Comparison of ENCODE assay signal across 11 cellular contexts in genomic region chr6:27836080-27836782, GRCh38.
DNase-seq lines count a peak whose midpoint lies in the region; ATAC-seq, FAIRE-seq and TF ChIP-seq lines count a peak whose summit lies in the region.
"Had no signal": no experiment of that assay in that cellular context is flagged by ENCODE, and none has a peak within 500 bp of the region (broad histone marks: within the 10 kb centered on the region; RNA-seq: fewer than 3 reads in every experiment).

No MANE protein-coding gene starts in this region.

- in situ Hi-C loops in HepG2 (cut with HindIII; ENCODE audit: extremely low pct_ligation_motif_present, low pct_unique_long_range_greater_than_20kb), result loop anchor here (5.0 to 10.0 kb wide), 2 partner anchors 56 to 1631 kb away; a partner anchor contains a TSS

- H3K27me3 Mint-ChIP-seq in type B pancreatic cell, result no peaks in the 10 kb centered on the region

- TF ChIP-seq CTCF in cardiac muscle cell (IDR thresholded peaks at IDR 0.05; ENCODE audit: low read depth, low read length), result no peak
- no peak for TF ChIP-seq CTCF in HepG2 (CRISPR knock-in tag; IDR thresholded peaks at IDR 0.05)
- no peak for TF ChIP-seq CTCF in upper lobe of right lung (IDR thresholded peaks at IDR 0.05)
- no peak for TF ChIP-seq CTCF in type B pancreatic cell (conservative IDR thresholded peaks at IDR 0.05)

- H3K4me1 Mint-ChIP-seq in type B pancreatic cell (ENCODE audit: unreplicated experiment), result peaks cover 15% of the 10 kb centered on the region

- H2AFZ ChIP-seq in HepG2 (ENCODE audit: low read length), result no peak overlapping the region

- no peaks in the 10 kb centered on the region for H3K36me3 ChIP-seq in cardiac muscle cell
- H3K36me3 ChIP-seq in adipocyte (ENCODE audit: control insufficient read depth, insufficient read depth, low read length, severe bottlenecking), result peaks cover 6% of the 10 kb centered on the region
- no peaks in the 10 kb centered on the region for H3K36me3 ChIP-seq in HepG2 (replicated peaks in 1 of 2; ENCODE audit: control insufficient read depth in 1 of 2, insufficient read depth in 2 of 2, low read length in 2 of 2)
- peaks cover 4% of the 10 kb centered on the region for H3K36me3 ChIP-seq in upper lobe of right lung

- no TSS peak for BruUV-seq in HepG2 (replicated peaks; lab: Mats Ljungman, UMichigan)

- peak overlapping the region; percentile 90 for H3K9ac ChIP-seq in adipocyte (ENCODE audit: low read length)
- H3K9ac ChIP-seq in HepG2 (ENCODE audit: insufficient read depth, low read depth, low read length), result peak overlapping the region; percentile 93

- H3K4me1 ChIP-seq in cardiac muscle cell (ENCODE audit: low read depth) (peaks cover 21% of the 10 kb centered on the region), adipocyte (ENCODE audit: control insufficient read depth, insufficient read depth, low read length) (peaks cover 15% of the 10 kb centered on the region), HepG2 (ENCODE audit: insufficient read depth, low read length) (peaks cover 38% of the 10 kb centered on the region), upper lobe of right lung (peaks cover 27% of the 10 kb centered on the region)

- TF ChIP-seq EP300 in HepG2 (IDR thresholded peaks at IDR 0.05; ENCODE audit: low read depth in 2 of 2, low read length in 2 of 2), result no peak
- TF ChIP-seq EP300 in HepG2 (CRISPR knock-in tag; IDR thresholded peaks at IDR 0.05; ENCODE audit: borderline replicate concordance), result no peak

- intact Hi-C loops in left ventricle myocardium superior (cut with micrococcal nuclease) (no loop called here), HepG2 (cut with micrococcal nuclease; ENCODE audit: unreplicated experiment) (loop anchor here (5.0 to 10.0 kb wide), 2 partner anchors 1641 to 1714 kb away; a partner anchor contains a TSS), upper lobe of right lung (cut with DNase I) (no loop called here)

- FAIRE-seq in HepG2 (lab: Jason Lieb, UNC), result no peak

- peak overlapping the region; percentile 100 for H3K4me2 ChIP-seq in HepG2 (ENCODE audit: low read depth, low read length)

- H3K4me3 Mint-ChIP-seq in type B pancreatic cell, result no peak overlapping the region
- H3K4me3 Mint-ChIP-seq: activated CD4-positive, alpha-beta memory T cell treated with anti-CD3 and anti-CD28 coated beads for 36 hours; immature natural killer cell; stimulated activated effector memory CD8-positive, alpha-beta T cell treated with anti-CD3 and anti-CD28 coated beads, Interleukin-12 subunit alpha, Interleukin-12 subunit beta, amount 100 ng/mL, for 72 hours had no signal

- no peak for TF ChIP-seq POLR2A in HepG2 (IDR thresholded peaks at IDR 0.05; ENCODE audit: insufficient read depth in 1 of 2, low read depth in 2 of 2, low read length in 2 of 2)

- H3K27ac Mint-ChIP-seq in type B pancreatic cell, result no peak overlapping the region
- H3K27ac Mint-ChIP-seq: activated CD4-positive, alpha-beta memory T cell treated with anti-CD3 and anti-CD28 coated beads for 36 hours had no signal

- peak overlapping the region; percentile 38 for H3K4me3 ChIP-seq in cardiac muscle cell
- H3K4me3 ChIP-seq in adipocyte (ENCODE audit: low read length), result peak overlapping the region; percentile 86
- peak overlapping the region; percentile 78 to 83 (median 79) for H3K4me3 ChIP-seq in HepG2 (replicated peaks in 1 of 3; ENCODE audit: insufficient read depth in 1 of 3, low read depth in 2 of 3, low read length in 3 of 3)
- peak overlapping the region; percentile 77 for H3K4me3 ChIP-seq in upper lobe of right lung

- peak overlapping the region; percentile 97 for H3K27ac ChIP-seq in cardiac muscle cell
- peak overlapping the region; percentile 92 for H3K27ac ChIP-seq in HepG2 (ENCODE audit: extremely low read length, insufficient read depth, low read length)
- peak overlapping the region; percentile 99 for H3K27ac ChIP-seq in upper lobe of right lung

- H3K36me3 Mint-ChIP-seq in type B pancreatic cell, result peaks cover 8% of the 10 kb centered on the region

- CTCF ChIA-PET in HepG2 (lab: Yijun Ruan, JAX; ENCODE audit: low intra/inter-chr PET ratio, low total read pairs), result no interaction called here

- DNase-seq in cardiac muscle cell (ENCODE audit: low read depth in 1 of 2, low spot score in 1 of 2), result no peak
- no peak for DNase-seq in left ventricle myocardium superior
- peak; percentile 15 for DNase-seq in adipocyte (ENCODE audit: low read depth)
- DNase-seq in HepG2 (ENCODE audit: low spot score), result no peak
- DNase-seq in upper lobe of right lung, result no peak
- no peak for DNase-seq in NOMO-1 (lab: John Stamatoyannopoulos, UW; ENCODE audit: unreplicated experiment in 2 of 2)
- DNase-seq in type B pancreatic cell (ENCODE audit: extremely low spot score, unreplicated experiment), result no peak
- no peak for DNase-seq in epidermal melanocyte (ENCODE audit: insufficient read length, low spot score)

- H3K79me2 ChIP-seq in HepG2 (ENCODE audit: insufficient read depth, low read length), result peaks cover 30% of the 10 kb centered on the region

- H3K9me3 ChIP-seq in cardiac muscle cell (ENCODE audit: low read depth), result no peaks in the 10 kb centered on the region
- no peaks in the 10 kb centered on the region for H3K9me3 ChIP-seq in adipocyte (ENCODE audit: control insufficient read depth, low read length)
- H3K9me3 ChIP-seq in HepG2 (ENCODE audit: low read length), result no peaks in the 10 kb centered on the region
- H3K9me3 ChIP-seq in upper lobe of right lung, result no peaks in the 10 kb centered on the region

- TF ChIP-seq RAD21 in HepG2 (CRISPR knock-in tag; IDR thresholded peaks at IDR 0.05), result no peak

- WGBS in HepG2 (ENCODE audit: low lambda C conversion rate), result 14% methylated on average over 3 of the region's 3 CpGs

- H4K20me1 ChIP-seq in HepG2 (ENCODE audit: insufficient read depth, low read length), result no peaks in the 10 kb centered on the region

- H3K9me3 Mint-ChIP-seq in type B pancreatic cell, result no peaks in the 10 kb centered on the region
- H3K9me3 Mint-ChIP-seq: activated CD4-positive, alpha-beta memory T cell treated with anti-CD3 and anti-CD28 coated beads for 36 hours; immature natural killer cell; stimulated activated effector memory CD8-positive, alpha-beta T cell treated with anti-CD3 and anti-CD28 coated beads, Interleukin-12 subunit alpha, Interleukin-12 subunit beta, amount 100 ng/mL, for 72 hours had no signal

- H3K27me3 ChIP-seq in cardiac muscle cell (no peaks in the 10 kb centered on the region), adipocyte (replicated peaks; ENCODE audit: control insufficient read depth, insufficient read depth, low read length) (no peaks in the 10 kb centered on the region), HepG2 (ENCODE audit: control insufficient read depth in 1 of 2, insufficient read depth in 2 of 2, low read length in 2 of 2) (no peaks in the 10 kb centered on the region; a peak in 1 of 5 replicates), upper lobe of right lung (no peaks in the 10 kb centered on the region)

- ATAC-seq in left ventricle myocardium superior (no peak), HepG2 (no peak), upper lobe of right lung (no peak)

- POLR2A ChIA-PET in HepG2 (lab: Yijun Ruan, JAX), result interaction anchor here (1.3 to 6.7 kb wide), 16 partner anchors 7 to 1791 kb away, joined by 3 to 323 read pairs (median 13); partner anchors contain the start of gene ZNF184

TF ChIP-seq in HepG2, 621 proteins besides CTCF, POLR2A, EP300 and RAD21 (continues in another document):
- TF ChIP-seq MEIS1 (CRISPR knock-in tag; IDR thresholded peaks at IDR 0.05; ENCODE audit: borderline replicate concordance), result no peak
- TF ChIP-seq HNF1A (IDR thresholded peaks at IDR 0.05; ENCODE audit: low read depth), result no peak
- no peak for TF ChIP-seq HNF1A (CRISPR knock-in tag; IDR thresholded peaks at IDR 0.05; ENCODE audit: borderline replicate concordance)
- 0 out of 2 replicates have a peak, but pooled peaks have one; percentile 18 for TF ChIP-seq GZF1 (CRISPR knock-in tag; IDR thresholded peaks at IDR 0.05)
- peak; percentile 8; the same call in 1 of the 2 replicates for TF ChIP-seq KAT8 (CRISPR knock-in tag; IDR thresholded peaks at IDR 0.05)
- TF ChIP-seq ZNF230 (CRISPR knock-in tag; IDR thresholded peaks at IDR 0.05), result no peak
- TF ChIP-seq, protein P1, sequence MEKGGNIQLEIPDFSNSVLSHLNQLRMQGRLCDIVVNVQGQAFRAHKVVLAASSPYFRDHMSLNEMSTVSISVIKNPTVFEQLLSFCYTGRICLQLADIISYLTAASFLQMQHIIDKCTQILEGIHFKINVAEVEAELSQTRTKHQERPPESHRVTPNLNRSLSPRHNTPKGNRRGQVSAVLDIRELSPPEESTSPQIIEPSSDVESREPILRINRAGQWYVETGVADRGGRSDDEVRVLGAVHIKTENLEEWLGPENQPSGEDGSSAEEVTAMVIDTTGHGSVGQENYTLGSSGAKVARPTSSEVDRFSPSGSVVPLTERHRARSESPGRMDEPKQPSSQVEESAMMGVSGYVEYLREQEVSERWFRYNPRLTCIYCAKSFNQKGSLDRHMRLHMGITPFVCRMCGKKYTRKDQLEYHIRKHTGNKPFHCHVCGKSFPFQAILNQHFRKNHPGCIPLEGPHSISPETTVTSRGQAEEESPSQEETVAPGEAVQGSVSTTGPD (CRISPR knock-in tag; IDR thresholded peaks at IDR 0.05), result no peak
